Comparison of ENCODE assay signal across 14 cellular contexts in the genomic region with DNA sequence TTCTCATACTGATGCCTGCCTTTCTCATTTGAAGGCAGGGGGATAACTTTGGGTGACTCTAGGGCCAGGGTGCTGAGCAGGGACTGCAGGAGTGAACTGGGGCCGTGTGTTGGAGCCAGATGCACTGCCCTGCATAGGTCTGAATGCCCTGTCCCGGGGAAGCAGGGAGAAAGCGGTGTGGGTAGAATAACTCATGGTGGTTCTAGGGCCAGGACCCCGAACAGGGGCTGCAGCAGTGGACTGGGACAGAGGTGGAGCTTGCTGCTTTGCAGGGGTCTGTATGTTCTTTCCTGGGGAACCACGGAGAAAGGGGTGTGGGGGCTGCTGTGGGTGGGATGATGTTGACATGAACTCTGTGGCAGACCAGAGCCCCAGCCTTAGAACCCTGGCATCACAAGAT. TPM values are rescaled to one million over a fixed set of nuclear protein-coding genes. Genes with fewer than 3 reads are reported as not detected.
DNase-seq lines count a peak whose midpoint lies in the region; ATAC-seq and TF ChIP-seq lines count a peak whose summit lies in the region.
"Had no signal": no experiment of that assay in that cellular context is flagged by ENCODE, and none has a peak within 500 bp of the region (broad histone marks: within the 10 kb centered on the region; RNA-seq: fewer than 3 reads in every experiment).

No MANE protein-coding gene starts in this region.

- intact Hi-C loops in spleen (cut with DNase I; ENCODE audit: low total_unique reads) (no loop called here), stomach (cut with DNase I; ENCODE audit: low total_unique reads) (no loop called here)

- peak overlapping the region in 9 of 11 experiments; percentile 34 to 72 (median 57); a peak in 13 of 22 replicates for H3K4me2 ChIP-seq in BLaER1 treated with 17β-estradiol and CSF1 and Interleukin-3, amounts not matched to agents 10 nM and 100 nM
- H3K4me2 ChIP-seq: GM23338 had no signal

- DNase-seq in T-helper 17 cell (no peak), islet precursor cell (peak; percentile 24), spleen (peak; percentile 34), GDM1 (lab: John Stamatoyannopoulos, UW) (no peak), stomach (no peak), NCI-H345 treated with DMSO at 0.1 percent for 48 hours (lab: John Stamatoyannopoulos, UW; ENCODE audit: unreplicated experiment) (no peak)
- DNase-seq: BE2C, Caco-2, IMR-90 had no signal

- ATAC-seq in T-helper 17 cell = no peak
- ATAC-seq: GM12878, GM23338 had no signal

- peak overlapping the region; percentile 27 for H3K27ac Mint-ChIP-seq in T-helper 17 cell
- H3K27ac Mint-ChIP-seq: GM23338 had no signal

- WGBS in spleen, 5 donors = 53 to 85% (median 85%) methylated on average over 5 of the region's 5 CpGs
- 60 to 70% (median 67%) methylated on average over 5 of the region's 5 CpGs; no CpG with 5 or more reads in 1 of the 5 donors for WGBS in stomach, 5 donors

- TF ChIP-seq CTCF in spleen (IDR thresholded peaks at IDR 0.05 in 8 of 11, conservative IDR thresholded peaks at IDR 0.05 in 3 of 11) (no peak), stomach (IDR thresholded peaks at IDR 0.05) (no peak)

- no peak overlapping the region for H3K4me3 ChIP-seq in BLaER1 treated with 17β-estradiol and CSF1 and Interleukin-3, amounts not matched to agents 10 nM and 100 nM
- H3K4me3 ChIP-seq in spleen = no peak overlapping the region
- H3K4me3 ChIP-seq in stomach = no peak overlapping the region
- H3K4me3 ChIP-seq: GM12878, GM23338 had no signal

- H3K27me3 ChIP-seq in BLaER1 treated with 17β-estradiol and CSF1 and Interleukin-3, amounts not matched to agents 10 nM and 100 nM = no peaks in the 10 kb centered on the region
- H3K27me3 ChIP-seq in spleen (replicated peaks in 1 of 7) (no peaks in the 10 kb centered on the region), stomach (no peaks in the 10 kb centered on the region)
- H3K27me3 ChIP-seq: BE2C had no signal

- peaks cover 5% of the 10 kb centered on the region for H3K4me1 Mint-ChIP-seq in T-helper 17 cell
- H3K4me1 Mint-ChIP-seq: CD8-positive, alpha-beta memory T cell; GM23338 had no signal

- no peak overlapping the region for H3K9ac ChIP-seq in BLaER1 treated with 17β-estradiol and CSF1 and Interleukin-3, amounts not matched to agents 10 nM and 100 nM

- H3K4me1 ChIP-seq in BLaER1 treated with 17β-estradiol and CSF1 and Interleukin-3, amounts not matched to agents 10 nM and 100 nM = peaks cover 6 to 53% (median 45%) of the 10 kb centered on the region in 10 experiments; a peak in 17 of 20 replicates
- no peaks in the 10 kb centered on the region for H3K4me1 ChIP-seq in spleen
- no peaks in the 10 kb centered on the region for H3K4me1 ChIP-seq in stomach
- H3K4me1 ChIP-seq: BE2C, Caco-2 had no signal

- peaks cover 12% of the 10 kb centered on the region for H3K27me3 Mint-ChIP-seq in T-helper 17 cell

- H3K27ac ChIP-seq in BLaER1 treated with 17β-estradiol and CSF1 and Interleukin-3, amounts not matched to agents 10 nM and 100 nM = no peak overlapping the region
- H3K27ac ChIP-seq in spleen = no peak overlapping the region
- no peak overlapping the region for H3K27ac ChIP-seq in stomach

- TF ChIP-seq POLR2A in spleen (IDR thresholded peaks at IDR 0.05) = no peak
- no peak for TF ChIP-seq POLR2A in stomach (IDR thresholded peaks at IDR 0.05)

- no peak for TF ChIP-seq EP300 in stomach (IDR thresholded peaks at IDR 0.05)

- no peaks in the 10 kb centered on the region for H4K20me1 ChIP-seq in BLaER1 treated with 17β-estradiol and CSF1 and Interleukin-3, amounts not matched to agents 10 nM and 100 nM

- no peaks in the 10 kb centered on the region for H3K36me3 Mint-ChIP-seq in T-helper 17 cell (ENCODE audit: low read depth)
- H3K36me3 Mint-ChIP-seq: CD8-positive, alpha-beta memory T cell had no signal

- H3K36me3 ChIP-seq in BLaER1 treated with 17β-estradiol and CSF1 and Interleukin-3, amounts not matched to agents 10 nM and 100 nM = no peaks in the 10 kb centered on the region
- no peaks in the 10 kb centered on the region for H3K36me3 ChIP-seq in spleen
- no peaks in the 10 kb centered on the region for H3K36me3 ChIP-seq in stomach
- H3K36me3 ChIP-seq: BE2C had no signal

- H3K4me3 Mint-ChIP-seq in T-helper 17 cell = no peak overlapping the region
- H3K4me3 Mint-ChIP-seq: GM23338 had no signal

- no peaks in the 10 kb centered on the region for H3K9me3 ChIP-seq in BLaER1 treated with 17β-estradiol and CSF1 and Interleukin-3, amounts not matched to agents 10 nM and 100 nM (replicated peaks in 1 of 11)
- H3K9me3 ChIP-seq in T-helper 17 cell (ENCODE audit: control insufficient read depth, low read length, poor library complexity, severe bottlenecking) = no peaks in the 10 kb centered on the region
- no peaks in the 10 kb centered on the region for H3K9me3 ChIP-seq in spleen
- H3K9me3 ChIP-seq in stomach = no peaks in the 10 kb centered on the region
- H3K9me3 ChIP-seq: BE2C, Caco-2 had no signal

RNA-seq across cellular contexts. Expression of a gene that starts 52.9 kb away (rescaled TPM):
- not detected for total RNA-seq in T-helper 17 cell
- total RNA-seq in spleen = under 1 TPM in 2 of 7 donors, not detected in 5; 0.25 to 0.46 TPM
- polyA plus RNA-seq in spleen = under 1 TPM in 1 of 3 donors, not detected in 2; 0.03 TPM
- not detected for total RNA-seq in stomach
- polyA plus RNA-seq in stomach = not detected
- total RNA-seq: Caco-2; CD8-positive, alpha-beta memory T cell; GM12878; HT-29; IMR-90 had no signal
- polyA plus RNA-seq: CD8-positive, alpha-beta memory T cell; GM12878; IMR-90 had no signal

Comparison
In these comparisons a context has a peak if more than half of its experiments do, and no peak if none do; other contexts are left out.
1. DNase-seq: peak in islet precursor cell (single experiment) and spleen (single experiment); none in T-helper 17 cell (0 of 3), GDM1 (single experiment), stomach (single experiment) and NCI-H345 treated with DMSO at 0.1 percent for 48 hours (single experiment).